Comparison of ENCODE assay signal across 8 cellular contexts in genomic region chr5:72556351-72557146, GRCh38. TPM values are rescaled to one million over a fixed set of nuclear protein-coding genes. Genes with fewer than 3 reads are reported as not detected.
A peak's percentile ranks its signal among the peaks of the same experiment; 100 is the strongest.
DNase-seq lines count a peak whose midpoint lies in the region; ATAC-seq and TF ChIP-seq lines count a peak whose summit lies in the region.

No MANE protein-coding gene starts in this region.

- H3K4me3 ChIP-seq in esophagus muscularis mucosa (peak overlapping the region; percentile 48 to 57 (median 52)), mucosa of stomach (ENCODE audit: low read length) (no peak overlapping the region)

- H3K27me3 ChIP-seq in esophagus muscularis mucosa (no peaks in the 10 kb centered on the region), mucosa of stomach (ENCODE audit: control insufficient read depth, insufficient read depth, low read length) (no peaks in the 10 kb centered on the region)

- CTCF ChIA-PET in activated CD4-positive, alpha-beta T cell treated with anti-CD3 and anti-CD28 coated beads, Interleukin-2, amount 10 ng/mL, durations not matched to agents 7 days and 5 days (lab: Charles Lee): no interaction called here

- H3K27ac ChIP-seq in esophagus muscularis mucosa (replicated peaks in 1 of 4): peak overlapping the region; percentile 68 to 79 (median 72)

- no peaks in the 10 kb centered on the region for H3K9me3 Mint-ChIP-seq in activated CD4-positive, alpha-beta T cell treated with anti-CD3 and anti-CD28 coated beads, Interleukin-2, amount 10 ng/mL, durations not matched to agents 7 days and 5 days

- no peak for TF ChIP-seq POLR2A in esophagus muscularis mucosa (IDR thresholded peaks at IDR 0.05; ENCODE audit: low read depth)

- H3K4me3 Mint-ChIP-seq in activated CD4-positive, alpha-beta T cell treated with anti-CD3 and anti-CD28 coated beads, Interleukin-2, amount 10 ng/mL, durations not matched to agents 7 days and 5 days: peak overlapping the region; percentile 31

- POLR2A ChIA-PET in activated CD4-positive, alpha-beta T cell treated with anti-CD3 and anti-CD28 coated beads, Interleukin-2, amount 10 ng/mL, durations not matched to agents 7 days and 5 days (lab: Charles Lee): no interaction called here

- peaks cover 30% of the 10 kb centered on the region for H3K4me1 ChIP-seq in ES-I3 (ENCODE audit: insufficient read depth, low read length)
- H3K4me1 ChIP-seq in esophagus muscularis mucosa: peaks cover 20 to 24% (median 22%) of the 10 kb centered on the region in 4 donors
- H3K4me1 ChIP-seq in mucosa of stomach (ENCODE audit: control insufficient read depth, insufficient read depth, low read length): peaks cover 11% of the 10 kb centered on the region

- peak overlapping the region; percentile 63 for H3K9ac ChIP-seq in ES-I3 (ENCODE audit: low read depth, low read length)
- H3K9ac ChIP-seq in mucosa of stomach (ENCODE audit: low read length): peak overlapping the region; percentile 59

- ATAC-seq in GM21528 (IDR thresholded peaks at IDR 0.05; ENCODE audit: low FRiP score, unreplicated experiment): peak; percentile 81

- peaks cover 8% of the 10 kb centered on the region for H3K4me1 Mint-ChIP-seq in activated CD4-positive, alpha-beta T cell treated with anti-CD3 and anti-CD28 coated beads, Interleukin-2, amount 10 ng/mL, durations not matched to agents 7 days and 5 days

- TF ChIP-seq EP300 in esophagus muscularis mucosa (IDR thresholded peaks at IDR 0.05): no peak

- intact Hi-C loops in esophagus muscularis mucosa (cut with DNase I): no loop called here

- peak; percentile 70 for DNase-seq in M059J (ENCODE audit: low read depth)
- DNase-seq in activated CD4-positive, alpha-beta T cell treated with anti-CD3 and anti-CD28 coated beads, Interleukin-2, amount 10 ng/mL, durations not matched to agents 7 days and 5 days: peak; percentile 14
- DNase-seq in esophagus muscularis mucosa (ENCODE audit: extremely low spot score): no peak
- DNase-seq in stromal cell of bone marrow (ENCODE audit: low read depth): peak; percentile 39
- DNase-seq in SKM-1 treated with dmso at 0.1 percent for 144 hours (lab: John Stamatoyannopoulos, UW; ENCODE audit: unreplicated experiment): no peak

- H3K36me3 Mint-ChIP-seq in activated CD4-positive, alpha-beta T cell treated with anti-CD3 and anti-CD28 coated beads, Interleukin-2, amount 10 ng/mL, durations not matched to agents 7 days and 5 days (ENCODE audit: low read depth): no peaks in the 10 kb centered on the region

- no peaks in the 10 kb centered on the region for H3K36me3 ChIP-seq in ES-I3 (ENCODE audit: insufficient read depth, low read length)
- H3K36me3 ChIP-seq in esophagus muscularis mucosa: no peaks in the 10 kb centered on the region
- no peaks in the 10 kb centered on the region for H3K36me3 ChIP-seq in mucosa of stomach (ENCODE audit: control insufficient read depth, insufficient read depth, low read length)

- H3K9me3 ChIP-seq in ES-I3 (ENCODE audit: control insufficient read depth, insufficient read depth, low read length) (no peaks in the 10 kb centered on the region), esophagus muscularis mucosa (no peaks in the 10 kb centered on the region), mucosa of stomach (ENCODE audit: control insufficient read depth, low read length) (no peaks in the 10 kb centered on the region)

- TF ChIP-seq CTCF in esophagus muscularis mucosa (IDR thresholded peaks at IDR 0.05): peak in 1 of 3 experiments; percentile 19

- H3K27me3 Mint-ChIP-seq in activated CD4-positive, alpha-beta T cell treated with anti-CD3 and anti-CD28 coated beads, Interleukin-2, amount 10 ng/mL, durations not matched to agents 7 days and 5 days: peaks cover 23% of the 10 kb centered on the region

- WGBS in esophagus muscularis mucosa: 10% methylated on average over 30 of the region's 41 CpGs

- H3K27ac Mint-ChIP-seq in activated CD4-positive, alpha-beta T cell treated with anti-CD3 and anti-CD28 coated beads, Interleukin-2, amount 10 ng/mL, durations not matched to agents 7 days and 5 days: peak overlapping the region; percentile 22

RNA-seq across cellular contexts. Expression of gene ZNF366, which starts 49.3 kb away (rescaled TPM):
- 0.96 and 1.4 TPM in 2 replicates for total RNA-seq in M059J (2014; rRNA removed; shearing (Covaris generic))
- total RNA-seq in activated CD4-positive, alpha-beta T cell treated with anti-CD3 and anti-CD28 coated beads, Interleukin-2, amount 10 ng/mL, durations not matched to agents 7 days and 5 days: not detected
- 10 to 100 TPM in 1 of 4 donors, 1 to 10 TPM in 3; 3.1 to 11.1 (median 5.0) TPM for total RNA-seq in esophagus muscularis mucosa

Comparison
In these comparisons a context has a peak if more than half of its experiments do, and no peak if none do; other contexts are left out.
1. DNase-seq: peak in M059J (single experiment), activated CD4-positive, alpha-beta T cell treated with anti-CD3 and anti-CD28 coated beads, Interleukin-2, amount 10 ng/mL, durations not matched to agents 7 days and 5 days (single experiment) and stromal cell of bone marrow (single experiment); none in esophagus muscularis mucosa (single experiment) and SKM-1 treated with dmso at 0.1 percent for 144 hours (single experiment).